In genomic region chr9:109796081-109796480, GRCh38 we compare ENCODE assay signal across 3 cellular contexts.
A peak's percentile ranks its signal among the peaks of the same experiment; 100 is the strongest.
TF ChIP-seq lines count a peak whose summit lies in the region.

No MANE protein-coding gene starts in this region.

TF ChIP-seq in A549, 52 proteins besides CTCF, POLR2A, EP300 and RAD21:
- TF ChIP-seq EHF (CRISPR knock-in tag; IDR thresholded peaks at IDR 0.05) (no peak), ZNF302 (CRISPR knock-in tag; IDR thresholded peaks at IDR 0.05) (no peak), BCL3 (IDR thresholded peaks at IDR 0.05) (no peak), MAFK (IDR thresholded peaks at IDR 0.05; ENCODE audit: partially characterized antibody) (peak; percentile 89)

TF ChIP-seq in IMR-90, 13 proteins besides CTCF, POLR2A, EP300 and RAD21:
- TF ChIP-seq RCOR1 (IDR thresholded peaks at IDR 0.05; ENCODE audit: insufficient replicate concordance, low read length): no peak
- peak; percentile 96 for TF ChIP-seq MAFK (IDR thresholded peaks at IDR 0.05; ENCODE audit: low read depth, low read length)

TF ChIP-seq in H1, 55 proteins besides CTCF, POLR2A, EP300 and RAD21:
- TF ChIP-seq ATF3 (IDR thresholded peaks at IDR 0.05; ENCODE audit: insufficient read depth, low read depth, low read length) (no peak), MAFK (IDR thresholded peaks at IDR 0.05; ENCODE audit: low read depth, low read length) (peak; percentile 12; the same call in 1 of the 2 replicates)
